ENCODE assay signal across 8 cellular contexts in genomic region chr20:44092551-44093248, GRCh38.
DNase-seq lines count a peak whose midpoint lies in the region; ATAC-seq and TF ChIP-seq lines count a peak whose summit lies in the region.

No MANE protein-coding gene starts in this region.

- DNase-seq in cardiac muscle cell (ENCODE audit: low read depth in 1 of 2, low spot score in 1 of 2) = peak; percentile 50 to 70
- no peak for DNase-seq in Right ventricle myocardium inferior (ENCODE audit: missing footprints)
- DNase-seq in NCI-H128 (lab: John Stamatoyannopoulos, UW; ENCODE audit: unreplicated experiment) = peak; percentile 3
- DNase-seq in activated T-helper 1 cell treated with anti-CD3 and anti-CD28 coated beads, Interleukin-12 subunit alpha, Interleukin-12 subunit beta, Interleukin-2, Interleukin-4 antibody, amounts not matched to agents 30 ng/mL and 10 ng/mL and 1 ng/mL, durations not matched to agents 14 hours and 24 hours and 36 hours (ENCODE audit: low spot score) = no peak
- peak in 1 of 2 donors; percentile 33 for DNase-seq in left colon
- no peak for DNase-seq in mesenteric fat pad (ENCODE audit: low spot score)

- H3K4me1 Mint-ChIP-seq in activated T-helper 1 cell treated with anti-CD3 and anti-CD28 coated beads, Interleukin-12 subunit alpha, Interleukin-12 subunit beta, Interleukin-2, Interleukin-4 antibody, amounts not matched to agents 30 ng/mL and 10 ng/mL and 1 ng/mL, durations not matched to agents 14 hours and 24 hours and 36 hours (ENCODE audit: low read depth) = peaks cover 4% of the 10 kb centered on the region

- H3K27me3 Mint-ChIP-seq in activated T-helper 1 cell treated with anti-CD3 and anti-CD28 coated beads, Interleukin-12 subunit alpha, Interleukin-12 subunit beta, Interleukin-2, Interleukin-4 antibody, amounts not matched to agents 30 ng/mL and 10 ng/mL and 1 ng/mL, durations not matched to agents 14 hours and 24 hours and 36 hours (ENCODE audit: insufficient read depth) = peaks cover 2% of the 10 kb centered on the region

- no peak overlapping the region for H3K4me3 Mint-ChIP-seq in activated T-helper 1 cell treated with anti-CD3 and anti-CD28 coated beads, Interleukin-12 subunit alpha, Interleukin-12 subunit beta, Interleukin-2, Interleukin-4 antibody, amounts not matched to agents 30 ng/mL and 10 ng/mL and 1 ng/mL, durations not matched to agents 14 hours and 24 hours and 36 hours

- H3K27me3 ChIP-seq in cardiac muscle cell = no peaks in the 10 kb centered on the region

- H3K36me3 ChIP-seq in cardiac muscle cell = no peaks in the 10 kb centered on the region

- H3K36me3 Mint-ChIP-seq in activated T-helper 1 cell treated with anti-CD3 and anti-CD28 coated beads, Interleukin-12 subunit alpha, Interleukin-12 subunit beta, Interleukin-2, Interleukin-4 antibody, amounts not matched to agents 30 ng/mL and 10 ng/mL and 1 ng/mL, durations not matched to agents 14 hours and 24 hours and 36 hours (ENCODE audit: low read depth) = no peaks in the 10 kb centered on the region

- intact Hi-C loops in Right ventricle myocardium inferior (cut with DNase I) (loop anchor here (5.0 kb wide), 1 partner anchor 555 kb away; no protein-coding TSS in a partner anchor), left colon (cut with DNase I, micrococcal nuclease) (no loop called here)
- intact Hi-C loops in activated T-helper 1 cell treated with anti-CD3 and anti-CD28 coated beads, Interleukin-12 subunit alpha, Interleukin-12 subunit beta, Interleukin-2, Interleukin-4 antibody, amounts not matched to agents 30 ng/mL and 10 ng/mL and 1 ng/mL, durations not matched to agents 14 hours and 24 hours and 36 hours (cut with micrococcal nuclease) = loop anchor here (1.0 kb wide), 2 partner anchors 554 to 643 kb away; no protein-coding TSS in a partner anchor

- H3K4me3 ChIP-seq in cardiac muscle cell = no peak overlapping the region

- no peaks in the 10 kb centered on the region for H3K9me3 Mint-ChIP-seq in activated T-helper 1 cell treated with anti-CD3 and anti-CD28 coated beads, Interleukin-12 subunit alpha, Interleukin-12 subunit beta, Interleukin-2, Interleukin-4 antibody, amounts not matched to agents 30 ng/mL and 10 ng/mL and 1 ng/mL, durations not matched to agents 14 hours and 24 hours and 36 hours

- no peaks in the 10 kb centered on the region for H3K9me3 ChIP-seq in cardiac muscle cell (ENCODE audit: low read depth)

- ATAC-seq in Right ventricle myocardium inferior = no peak
- ATAC-seq in left colon = peak; percentile 54
- no peak for ATAC-seq in HG03432 (IDR thresholded peaks at IDR 0.05; ENCODE audit: unreplicated experiment)
- no peak for ATAC-seq in GM18870 (IDR thresholded peaks at IDR 0.05; ENCODE audit: unreplicated experiment)

- TF ChIP-seq CTCF in cardiac muscle cell (IDR thresholded peaks at IDR 0.05; ENCODE audit: low read depth, low read length) = peak; percentile 63

- no peaks in the 10 kb centered on the region for H3K4me1 ChIP-seq in cardiac muscle cell (ENCODE audit: low read depth)

- no peak overlapping the region for H3K27ac ChIP-seq in cardiac muscle cell

- H3K27ac Mint-ChIP-seq in activated T-helper 1 cell treated with anti-CD3 and anti-CD28 coated beads, Interleukin-12 subunit alpha, Interleukin-12 subunit beta, Interleukin-2, Interleukin-4 antibody, amounts not matched to agents 30 ng/mL and 10 ng/mL and 1 ng/mL, durations not matched to agents 14 hours and 24 hours and 36 hours = peak overlapping the region; percentile 9

Comparison
In these comparisons a context has a peak if more than half of its experiments do, and no peak if none do; other contexts are left out.
1. DNase-seq: peak in cardiac muscle cell (2 of 2) and NCI-H128 (single experiment); none in Right ventricle myocardium inferior (single experiment), activated T-helper 1 cell treated with anti-CD3 and anti-CD28 coated beads, Interleukin-12 subunit alpha, Interleukin-12 subunit beta, Interleukin-2, Interleukin-4 antibody, amounts not matched to agents 30 ng/mL and 10 ng/mL and 1 ng/mL, durations not matched to agents 14 hours and 24 hours and 36 hours (single experiment) and mesenteric fat pad (single experiment).
2. intact Hi-C loops: an anchor here in Right ventricle myocardium inferior (5.0 kb wide) and activated T-helper 1 cell treated with anti-CD3 and anti-CD28 coated beads, Interleukin-12 subunit alpha, Interleukin-12 subunit beta, Interleukin-2, Interleukin-4 antibody, amounts not matched to agents 30 ng/mL and 10 ng/mL and 1 ng/mL, durations not matched to agents 14 hours and 24 hours and 36 hours (1.0 kb wide); none called in left colon.